ENCODE assay signal across 26 cellular contexts in the genomic region with DNA sequence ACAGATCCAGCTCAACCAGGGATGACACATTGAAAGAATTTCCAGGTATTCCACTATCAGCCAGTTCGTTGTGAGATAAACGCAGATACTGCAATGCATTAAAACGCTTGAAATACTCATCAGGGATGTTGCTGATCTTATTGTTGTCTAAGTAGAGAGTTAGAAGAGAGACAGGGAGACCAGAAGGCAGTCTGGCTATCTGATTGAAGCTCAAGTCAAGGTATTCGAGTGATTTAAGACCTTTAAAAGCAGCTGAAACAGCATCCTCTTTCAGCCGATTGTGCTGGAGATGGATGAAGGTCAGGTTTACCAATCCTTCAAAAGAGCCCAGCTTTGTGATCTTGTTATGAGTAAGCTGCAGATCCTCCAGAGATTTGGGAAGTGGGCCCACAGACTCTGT.
DNase-seq lines count a peak whose midpoint lies in the region; FAIRE-seq and TF ChIP-seq lines count a peak whose summit lies in the region.
"Had no signal": no experiment of that assay in that cellular context is flagged by ENCODE, and none has a peak within 500 bp of the region (broad histone marks: within the 10 kb centered on the region; RNA-seq: fewer than 3 reads in every experiment).

No MANE protein-coding gene starts in this region.

- H3K27ac ChIP-seq in parathyroid adenoma: no peak overlapping the region
- H3K27ac ChIP-seq: BLaER1 treated with 17β-estradiol and CSF1 and Interleukin-3, amounts not matched to agents 10 nM and 100 nM; cardiac muscle cell; SK-N-MC had no signal

- no peak for DNase-seq in HFF-Myc (ENCODE audit: extremely low read depth, low read depth)
- peak; percentile 87 for DNase-seq in islet precursor cell
- DNase-seq in SHP77 treated with DMSO at 0.1 percent for 48 hours (lab: John Stamatoyannopoulos, UW): no peak
- DNase-seq in stimulated activated CD4-positive, alpha-beta T cell treated with anti-CD3 and anti-CD28 coated beads, Interleukin-4, amount 100 ng/mL, for 24 hours: no peak
- DNase-seq in NCI-H748 treated with DMSO at 0.1 percent for 48 hours (lab: John Stamatoyannopoulos, UW): no peak
- DNase-seq in T1000 (lab: John Stamatoyannopoulos, UW): no peak
- DNase-seq: activated CD4-positive, alpha-beta T cell treated with anti-CD3 and anti-CD28 coated beads for 48 hours; activated CD8-positive, alpha-beta memory T cell treated with anti-CD3 and anti-CD28 coated beads, Interleukin-2, amount 10 ng/mL, durations not matched to agents 7 days and 5 days; activated naive CD4-positive, alpha-beta T cell treated with anti-CD3 and anti-CD28 coated beads, Interleukin-2, amount 10 ng/mL, durations not matched to agents 7 days and 5 days; activated T-cell treated with anti-CD3 and anti-CD28 coated beads, Interleukin-2, amount 50 U/mL, for 72 hours; amygdala; COR-L47; dermis blood vessel endothelial cell; GF-D8; head of caudate nucleus; MG63; NCI-H1436; NCI-H510A treated with DMSO at 0.1 percent for 48 hours had no signal

- peak; percentile 36 for FAIRE-seq in TTC549 (lab: Jason Lieb, UNC)
- FAIRE-seq: GM18507, K562, RCC 7860 had no signal

- H3K36me3 ChIP-seq in parathyroid adenoma (ENCODE audit: control insufficient read depth, insufficient read depth, low read length): no peaks in the 10 kb centered on the region
- H3K36me3 ChIP-seq: BLaER1 treated with 17β-estradiol and CSF1 and Interleukin-3, amounts not matched to agents 10 nM and 100 nM; cardiac muscle cell had no signal

- peak overlapping the region; percentile 55 for H2AFZ ChIP-seq in parathyroid adenoma

- H3K4me2 ChIP-seq in parathyroid adenoma (ENCODE audit: low read length): no peak overlapping the region
- H3K4me2 ChIP-seq: BLaER1 treated with 17β-estradiol and CSF1 and Interleukin-3, amounts not matched to agents 10 nM and 100 nM had no signal

- H3K9me3 ChIP-seq in parathyroid adenoma (ENCODE audit: control insufficient read depth, low read length): no peaks in the 10 kb centered on the region
- H3K9me3 ChIP-seq: BLaER1 treated with 17β-estradiol and CSF1 and Interleukin-3, amounts not matched to agents 10 nM and 100 nM; MG63 had no signal

- no peaks in the 10 kb centered on the region for H3K79me2 ChIP-seq in parathyroid adenoma

- no peaks in the 10 kb centered on the region for H3K27me3 ChIP-seq in parathyroid adenoma (ENCODE audit: control insufficient read depth, insufficient read depth, low read length)
- H3K27me3 ChIP-seq: BLaER1 treated with 17β-estradiol and CSF1 and Interleukin-3, amounts not matched to agents 10 nM and 100 nM; cardiac muscle cell; MG63 had no signal

- H3K9ac ChIP-seq in parathyroid adenoma: no peak overlapping the region
- H3K9ac ChIP-seq: BLaER1 treated with 17β-estradiol and CSF1 and Interleukin-3, amounts not matched to agents 10 nM and 100 nM had no signal

- H3K4me3 ChIP-seq in HFF-Myc (replicated peaks; ENCODE audit: low read depth, low read length) (peak overlapping the region; percentile 60; the same call in 1 of the 2 replicates), parathyroid adenoma (ENCODE audit: low read depth, low read length) (no peak overlapping the region)
- H3K4me3 ChIP-seq: BLaER1 treated with 17β-estradiol and CSF1 and Interleukin-3, amounts not matched to agents 10 nM and 100 nM; cardiac muscle cell; K562; MG63; SK-N-MC had no signal

- no peaks in the 10 kb centered on the region for H3K4me1 ChIP-seq in parathyroid adenoma
- H3K4me1 ChIP-seq: BLaER1 treated with 17β-estradiol and CSF1 and Interleukin-3, amounts not matched to agents 10 nM and 100 nM had no signal

- TF ChIP-seq CTCF in HFF-Myc (IDR thresholded peaks at IDR 0.05; ENCODE audit: low read depth, low read length, missing control alignments) (no peak), parathyroid adenoma (IDR thresholded peaks at IDR 0.05) (no peak)
